9 cellular contexts compared by ENCODE assay signal in the genomic region with DNA sequence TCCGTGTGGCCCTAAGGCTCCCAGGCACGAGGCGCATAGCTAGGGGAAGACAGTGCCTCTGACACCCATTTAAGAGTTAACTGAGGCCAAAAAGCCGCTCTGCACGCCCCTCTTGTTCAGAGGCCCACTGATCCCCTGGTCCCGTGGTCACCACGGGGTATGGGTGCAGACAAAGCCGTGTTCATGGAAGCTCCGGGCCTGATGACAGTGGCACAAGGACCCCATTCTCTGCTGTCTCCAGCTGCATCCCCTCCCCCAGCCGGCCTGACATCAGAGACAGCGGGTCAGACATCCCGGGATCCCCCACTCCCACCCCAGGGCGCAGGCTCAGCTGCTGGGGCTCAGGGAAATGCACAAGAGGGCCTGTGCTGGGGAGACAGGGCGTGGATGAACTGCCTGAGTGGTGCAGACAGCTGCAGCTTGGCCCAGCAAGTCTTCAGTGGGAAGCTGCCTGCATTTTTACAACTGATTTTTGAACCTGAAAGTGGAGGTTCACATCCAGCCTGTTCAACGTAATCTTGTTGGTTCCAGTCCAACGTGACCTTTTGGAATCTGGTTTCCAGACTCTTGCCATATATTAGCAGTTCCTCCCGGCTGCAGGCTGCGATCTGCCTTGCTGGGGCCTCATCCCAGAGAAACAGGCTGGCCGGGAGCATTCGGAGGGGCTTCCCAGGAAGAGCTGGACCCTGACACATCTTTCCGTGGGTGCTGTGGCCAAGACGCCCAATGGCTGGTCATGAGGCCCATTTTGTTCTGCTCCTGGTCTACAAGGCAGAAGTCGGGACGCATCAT. TPM values are rescaled to one million over a fixed set of nuclear protein-coding genes. Genes with fewer than 3 reads are reported as not detected.
A peak's percentile ranks its signal among the peaks of the same experiment; 100 is the strongest.
DNase-seq lines count a peak whose midpoint lies in the region; ATAC-seq and TF ChIP-seq lines count a peak whose summit lies in the region.
"Had no signal": no experiment of that assay in that cellular context is flagged by ENCODE, and none has a peak within 500 bp of the region (broad histone marks: within the 10 kb centered on the region; RNA-seq: fewer than 3 reads in every experiment).

No MANE protein-coding gene starts in this region.

- H2BK20ac ChIP-seq in H9 (ENCODE audit: low read depth, low read length, poor library complexity, severe bottlenecking) = no peak overlapping the region

- H2BK12ac ChIP-seq in H9 (ENCODE audit: insufficient read length, low read depth, low read length) = no peak overlapping the region

- DNase-seq in Right ventricle myocardium inferior (ENCODE audit: missing footprints) (peak; percentile 59), cardiac septum (ENCODE audit: low spot score) (no peak), foreskin melanocyte (peak; percentile 100), upper lobe of left lung (no peak), GM10248 (ENCODE audit: extremely low spot score) (no peak), H9 (no peak)
- DNase-seq: AML-193 had no signal

- H4K8ac ChIP-seq in H9 (replicated peaks; ENCODE audit: insufficient read length, low read depth, low read length) = no peak overlapping the region

- no peak overlapping the region for H3K9ac ChIP-seq in H9 (ENCODE audit: extremely low read depth, insufficient read length, low read length)

- H2AK5ac ChIP-seq in H9 (ENCODE audit: insufficient read length, low read length) = no peak overlapping the region

- H3K18ac ChIP-seq in H9 (ENCODE audit: insufficient read length, low read depth, low read length) = no peak overlapping the region

- no peaks in the 10 kb centered on the region for H4K20me1 ChIP-seq in H9 (ENCODE audit: control insufficient read depth, insufficient read depth, insufficient read length)

- peaks cover 0 to 12% (median 0%) of the 10 kb centered on the region in 4 donors for H3K27me3 ChIP-seq in upper lobe of left lung
- H3K27me3 ChIP-seq in H9 (ENCODE audit: insufficient read depth, low read length) = peaks cover 53% of the 10 kb centered on the region

- peaks cover 55% of the 10 kb centered on the region for H3K4me1 Mint-ChIP-seq in nephron
- H3K4me1 Mint-ChIP-seq in H9 = peaks cover 10 to 26% of the 10 kb centered on the region in 2 experiments

- no peak for TF ChIP-seq EP300 in upper lobe of left lung (IDR thresholded peaks at IDR 0.05)

- no peaks in the 10 kb centered on the region for H3K79me1 ChIP-seq in H9 (ENCODE audit: insufficient read depth, low read depth, low read length, poor library complexity, severe bottlenecking)

- peaks cover 25 to 47% (median 30%) of the 10 kb centered on the region in 4 donors for H3K4me1 ChIP-seq in upper lobe of left lung
- H3K4me1 ChIP-seq in H9 (ENCODE audit: insufficient read depth, low read length) = no peaks in the 10 kb centered on the region

- H3K4me3 Mint-ChIP-seq in nephron = peak overlapping the region; percentile 71 to 85 (median 82)
- H3K4me3 Mint-ChIP-seq in H9 = peak overlapping the region in 1 of 2 experiments; percentile 29; a peak in 1 of 5 replicates

- H3K4me3 ChIP-seq in upper lobe of left lung = no peak overlapping the region

- H3K79me2 ChIP-seq in H9 (ENCODE audit: insufficient read depth, low read length) = no peaks in the 10 kb centered on the region

- intact Hi-C loops in Right ventricle myocardium inferior (cut with DNase I) = loop anchor here (2.0 to 5.0 kb wide), 2 partner anchors 78 to 93 kb away; no protein-coding TSS in a partner anchor
- intact Hi-C loops in cardiac septum (cut with DNase I) = no loop called here

- no peak overlapping the region for H2BK15ac ChIP-seq in H9 (ENCODE audit: low read depth, low read length)

- H3K23ac ChIP-seq in H9 (ENCODE audit: insufficient read length, low read depth, low read length) = no peak overlapping the region

- no peak overlapping the region for H3K4ac ChIP-seq in H9 (ENCODE audit: low read depth, low read length)

- no peak overlapping the region for H3T11ph ChIP-seq in H9 (ENCODE audit: low read length)

- no peaks in the 10 kb centered on the region for H3K27me3 Mint-ChIP-seq in nephron (ENCODE audit: low read depth)
- peaks cover 90% of the 10 kb centered on the region for H3K27me3 Mint-ChIP-seq in H9 (ENCODE audit: low read depth)

- H3K56ac ChIP-seq in H9 (ENCODE audit: insufficient read length, low read depth, low read length) = no peak overlapping the region

- H3K27ac Mint-ChIP-seq in nephron (peak overlapping the region; percentile 96 to 99 (median 99)), H9 (no peak overlapping the region; a peak in 1 of 7 replicates)

- H3K9me3 ChIP-seq in upper lobe of left lung (no peaks in the 10 kb centered on the region), H9 (ENCODE audit: control insufficient read depth, low read depth, low read length) (no peaks in the 10 kb centered on the region)

- no peak for TF ChIP-seq POLR2A in upper lobe of left lung (IDR thresholded peaks at IDR 0.05)

- H3K36me3 Mint-ChIP-seq in nephron (ENCODE audit: low read depth) (no peaks in the 10 kb centered on the region), H9 (ENCODE audit: insufficient read depth in 1 of 3, low read depth in 3 of 3) (no peaks in the 10 kb centered on the region; a peak in 1 of 7 replicates)

- 78 to 80% methylated on average over 7 to 24 of the region's 24 CpGs for WGBS in upper lobe of left lung, 2 donors
- WGBS in H9 (ENCODE audit: extremely low coverage, insufficient read length, low lambda C conversion rate) = no CpG with 5 or more reads among the region's 24 CpGs

- no peak overlapping the region for H3K4me2 ChIP-seq in H9 (ENCODE audit: insufficient read depth, insufficient read length, low read length)

- H2BK120ac ChIP-seq in H9 (ENCODE audit: low read depth, low read length, poor library complexity, severe bottlenecking) = no peak overlapping the region

- no peak for ATAC-seq in Right ventricle myocardium inferior
- ATAC-seq in upper lobe of left lung (ENCODE audit: low FRiP score in 2 of 2) = no peak
- ATAC-seq in GM18909 (IDR thresholded peaks at IDR 0.05; ENCODE audit: poor library complexity, unreplicated experiment) = no peak

- POLR2A ChIA-PET in GM10248 (lab: Yijun Ruan, JAX) = no interaction called here

- peak overlapping the region in 3 of 4 donors; percentile 38 to 98 (median 97) for H3K27ac ChIP-seq in upper lobe of left lung
- H3K27ac ChIP-seq in H9 (ENCODE audit: insufficient read length, low read depth, low read length) = no peak overlapping the region

- no peak overlapping the region for H2AFZ ChIP-seq in H9 (ENCODE audit: low read length)

- H3K9me3 Mint-ChIP-seq in nephron = no peaks in the 10 kb centered on the region
- no peaks in the 10 kb centered on the region for H3K9me3 Mint-ChIP-seq in H9

- CTCF ChIA-PET in GM10248 (lab: Yijun Ruan, JAX) = no interaction called here

- no peak overlapping the region for H2BK5ac ChIP-seq in H9 (ENCODE audit: insufficient read length, low read length)

- peaks cover 9% of the 10 kb centered on the region for H3K23me2 ChIP-seq in H9 (ENCODE audit: insufficient read length, low read depth, low read length, poor library complexity, severe bottlenecking)

- TF ChIP-seq CTCF in nephron (IDR thresholded peaks at IDR 0.05; ENCODE audit: unreplicated experiment in 3 of 3) = no peak
- no peak for TF ChIP-seq CTCF in upper lobe of left lung (IDR thresholded peaks at IDR 0.05)
- TF ChIP-seq CTCF in GM10248 (IDR thresholded peaks at IDR 0.05; ENCODE audit: control extremely low read depth, extremely low read depth, low read depth, missing control alignments) = no peak
- no peak for TF ChIP-seq CTCF in H9 (conservative IDR thresholded peaks at IDR 0.05)

- H4K91ac ChIP-seq in H9 (ENCODE audit: insufficient read length, low read depth, low read length) = no peak overlapping the region

- no peaks in the 10 kb centered on the region for H3K36me3 ChIP-seq in upper lobe of left lung

- no peak overlapping the region for H4K5ac ChIP-seq in H9 (ENCODE audit: insufficient read length, low read depth, low read length)

- H3K14ac ChIP-seq in H9 (ENCODE audit: insufficient read depth, low read length) = no peak overlapping the region

RNA-seq across cellular contexts. Expression of a gene that starts 9.7 kb away (rescaled TPM):
- total RNA-seq in Right ventricle myocardium inferior (9.9 TPM), cardiac septum (13.5 TPM), upper lobe of left lung (10 to 100 TPM in 5 of 6 donors, 1 to 10 TPM in 1; 8.2 to 81.7 (median 21.0) TPM), H9 (2021) (1.7 and 3.1 TPM in 2 replicates)

Comparison
In these comparisons a context has a peak if more than half of its experiments do, and no peak if none do; other contexts are left out.
1. DNase-seq: peak in Right ventricle myocardium inferior (single experiment) and foreskin melanocyte (single experiment); none in cardiac septum (single experiment), upper lobe of left lung (0 of 2), GM10248 (single experiment) and H9 (single experiment).
2. H3K27ac Mint-ChIP-seq: peak in nephron (3 of 3); none in H9 (0 of 3).